2 cellular contexts compared by ENCODE assay signal in genomic region chr3:72938471-72939265, GRCh38.
TF ChIP-seq lines count a peak whose summit lies in the region.

No MANE protein-coding gene starts in this region.

TF ChIP-seq in IMR-90, 13 proteins besides CTCF, POLR2A, EP300 and RAD21:
- TF ChIP-seq MXI1 (IDR thresholded peaks at IDR 0.05; ENCODE audit: borderline replicate concordance, low read depth, low read length) (peak; percentile 95), CEBPB (IDR thresholded peaks at IDR 0.05; ENCODE audit: low read depth, low read length) (peak; percentile 99), MAFK (IDR thresholded peaks at IDR 0.05; ENCODE audit: low read depth, low read length) (peak; percentile 26; the same call in 1 of the 2 replicates), NFE2L2 (IDR thresholded peaks at IDR 0.05; ENCODE audit: low read depth, low read length) (no peak), CHD1 (IDR thresholded peaks at IDR 0.05; ENCODE audit: low read depth, low read length) (no peak), BHLHE40 (IDR thresholded peaks at IDR 0.05; ENCODE audit: low read depth, low read length) (peak; percentile 72), USF2 (IDR thresholded peaks at IDR 0.05; ENCODE audit: low read depth, low read length) (no peak), SMC3 (IDR thresholded peaks at IDR 0.05; ENCODE audit: low read depth, low read length) (peak; percentile 49), RCOR1 (IDR thresholded peaks at IDR 0.05; ENCODE audit: insufficient replicate concordance, low read length) (peak; percentile 44)
- TF ChIP-seq, protein P1, sequence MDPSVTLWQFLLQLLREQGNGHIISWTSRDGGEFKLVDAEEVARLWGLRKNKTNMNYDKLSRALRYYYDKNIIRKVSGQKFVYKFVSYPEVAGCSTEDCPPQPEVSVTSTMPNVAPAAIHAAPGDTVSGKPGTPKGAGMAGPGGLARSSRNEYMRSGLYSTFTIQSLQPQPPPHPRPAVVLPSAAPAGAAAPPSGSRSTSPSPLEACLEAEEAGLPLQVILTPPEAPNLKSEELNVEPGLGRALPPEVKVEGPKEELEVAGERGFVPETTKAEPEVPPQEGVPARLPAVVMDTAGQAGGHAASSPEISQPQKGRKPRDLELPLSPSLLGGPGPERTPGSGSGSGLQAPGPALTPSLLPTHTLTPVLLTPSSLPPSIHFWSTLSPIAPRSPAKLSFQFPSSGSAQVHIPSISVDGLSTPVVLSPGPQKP (IDR thresholded peaks at IDR 0.05; ENCODE audit: borderline replicate concordance, low read depth, low read length): no peak
TF ChIP-seq in IMR-90: peak in this region for 6.

TF ChIP-seq in HepG2, 621 proteins besides CTCF, POLR2A, EP300 and RAD21 (continues in another document):
- TF ChIP-seq ZSCAN31 (CRISPR knock-in tag; IDR thresholded peaks at IDR 0.05; ENCODE audit: low read depth): no peak
- TF ChIP-seq SMAD1 (CRISPR knock-in tag; IDR thresholded peaks at IDR 0.05; ENCODE audit: borderline replicate concordance, low read depth): no peak
- peak; percentile 49; the same call in 1 of the 2 replicates for TF ChIP-seq IRF2 (CRISPR knock-in tag; IDR thresholded peaks at IDR 0.05)
- TF ChIP-seq POLR2AphosphoS2 (IDR thresholded peaks at IDR 0.05; ENCODE audit: low read depth, low read length): no peak
- peak; percentile 21; the same call in 1 of the 2 replicates for TF ChIP-seq HMGXB3 (CRISPR knock-in tag; IDR thresholded peaks at IDR 0.05; ENCODE audit: borderline replicate concordance)
- TF ChIP-seq ZFP1 (CRISPR knock-in tag; IDR thresholded peaks at IDR 0.05): 0 out of 2 replicates have a peak, but pooled peaks have one; percentile 57
- peak; percentile 95 for TF ChIP-seq SIX1 (CRISPR knock-in tag; IDR thresholded peaks at IDR 0.05; ENCODE audit: borderline replicate concordance)
- peak; percentile 35; the same call in 1 of the 2 replicates for TF ChIP-seq FOXA3 (CRISPR knock-in tag; IDR thresholded peaks at IDR 0.05)
- TF ChIP-seq MIER2 (CRISPR knock-in tag; IDR thresholded peaks at IDR 0.05): 0 out of 2 replicates have a peak, but pooled peaks have one; percentile 28
- peak; percentile 27; the same call in 1 of the 2 replicates for TF ChIP-seq KDM5A (IDR thresholded peaks at IDR 0.05; ENCODE audit: borderline replicate concordance, low read length)
- TF ChIP-seq KDM2A (CRISPR knock-in tag; IDR thresholded peaks at IDR 0.05; ENCODE audit: borderline replicate concordance, low read depth): no peak
- TF ChIP-seq, protein P2, sequence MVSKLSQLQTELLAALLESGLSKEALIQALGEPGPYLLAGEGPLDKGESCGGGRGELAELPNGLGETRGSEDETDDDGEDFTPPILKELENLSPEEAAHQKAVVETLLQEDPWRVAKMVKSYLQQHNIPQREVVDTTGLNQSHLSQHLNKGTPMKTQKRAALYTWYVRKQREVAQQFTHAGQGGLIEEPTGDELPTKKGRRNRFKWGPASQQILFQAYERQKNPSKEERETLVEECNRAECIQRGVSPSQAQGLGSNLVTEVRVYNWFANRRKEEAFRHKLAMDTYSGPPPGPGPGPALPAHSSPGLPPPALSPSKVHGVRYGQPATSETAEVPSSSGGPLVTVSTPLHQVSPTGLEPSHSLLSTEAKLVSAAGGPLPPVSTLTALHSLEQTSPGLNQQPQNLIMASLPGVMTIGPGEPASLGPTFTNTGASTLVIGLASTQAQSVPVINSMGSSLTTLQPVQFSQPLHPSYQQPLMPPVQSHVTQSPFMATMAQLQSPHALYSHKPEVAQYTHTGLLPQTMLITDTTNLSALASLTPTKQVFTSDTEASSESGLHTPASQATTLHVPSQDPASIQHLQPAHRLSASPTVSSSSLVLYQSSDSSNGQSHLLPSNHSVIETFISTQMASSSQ (IDR thresholded peaks at IDR 0.05; ENCODE audit: low read depth): no peak
- TF ChIP-seq, protein P2 (CRISPR knock-in tag; IDR thresholded peaks at IDR 0.05; ENCODE audit: borderline replicate concordance): peak; percentile 28; the same call in 1 of the 2 replicates
- no peak for TF ChIP-seq ZNF33B (CRISPR knock-in tag; IDR thresholded peaks at IDR 0.05)
- TF ChIP-seq, protein P3, sequence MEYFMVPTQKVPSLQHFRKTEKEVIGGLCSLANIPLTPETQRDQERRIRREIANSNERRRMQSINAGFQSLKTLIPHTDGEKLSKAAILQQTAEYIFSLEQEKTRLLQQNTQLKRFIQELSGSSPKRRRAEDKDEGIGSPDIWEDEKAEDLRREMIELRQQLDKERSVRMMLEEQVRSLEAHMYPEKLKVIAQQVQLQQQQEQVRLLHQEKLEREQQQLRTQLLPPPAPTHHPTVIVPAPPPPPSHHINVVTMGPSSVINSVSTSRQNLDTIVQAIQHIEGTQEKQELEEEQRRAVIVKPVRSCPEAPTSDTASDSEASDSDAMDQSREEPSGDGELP (IDR thresholded peaks at IDR 0.05; ENCODE audit: borderline replicate concordance, low read depth): peak; percentile 55; the same call in 1 of the 2 replicates
- TF ChIP-seq SOX13 (IDR thresholded peaks at IDR 0.05): no peak
- peak in 1 of 2 experiments; percentile 71; a peak in 2 of 4 replicates for TF ChIP-seq SOX13 (CRISPR knock-in tag; conservative IDR thresholded peaks at IDR 0.05 in 1 of 2, IDR thresholded peaks at IDR 0.05 in 1 of 2)
- TF ChIP-seq ZHX2 (IDR thresholded peaks at IDR 0.05; ENCODE audit: low read depth): 0 out of 2 replicates have a peak, but pooled peaks have one; percentile 43
- TF ChIP-seq ZHX2 (CRISPR knock-in tag; IDR thresholded peaks at IDR 0.05; ENCODE audit: borderline replicate concordance): no peak
- peak; percentile 48; the same call in 1 of the 2 replicates for TF ChIP-seq ZMAT3 (CRISPR knock-in tag; conservative IDR thresholded peaks at IDR 0.05)
- TF ChIP-seq ELF3 (CRISPR knock-in tag; IDR thresholded peaks at IDR 0.05): 0 out of 2 replicates have a peak, but pooled peaks have one; percentile 13
- TF ChIP-seq ZNF331 (CRISPR knock-in tag; IDR thresholded peaks at IDR 0.05): peak; percentile 43; the same call in 1 of the 2 replicates
- TF ChIP-seq PTBP1 (IDR thresholded peaks at IDR 0.05; ENCODE audit: low read depth, low read length, poor library complexity, severe bottlenecking): no peak
- TF ChIP-seq ERF (CRISPR knock-in tag; IDR thresholded peaks at IDR 0.05): 0 out of 2 replicates have a peak, but pooled peaks have one; percentile 34
- no peak for TF ChIP-seq THAP8 (CRISPR knock-in tag; IDR thresholded peaks at IDR 0.05; ENCODE audit: borderline replicate concordance)
- no peak for TF ChIP-seq ZNF83 (CRISPR knock-in tag; IDR thresholded peaks at IDR 0.05; ENCODE audit: borderline replicate concordance)
- TF ChIP-seq FOXJ3 (CRISPR knock-in tag; IDR thresholded peaks at IDR 0.05; ENCODE audit: borderline replicate concordance): peak; percentile 71; the same call in 1 of the 2 replicates
- no peak for TF ChIP-seq NR2F2 (IDR thresholded peaks at IDR 0.05; ENCODE audit: borderline replicate concordance, low read depth)
- TF ChIP-seq, protein P4, sequence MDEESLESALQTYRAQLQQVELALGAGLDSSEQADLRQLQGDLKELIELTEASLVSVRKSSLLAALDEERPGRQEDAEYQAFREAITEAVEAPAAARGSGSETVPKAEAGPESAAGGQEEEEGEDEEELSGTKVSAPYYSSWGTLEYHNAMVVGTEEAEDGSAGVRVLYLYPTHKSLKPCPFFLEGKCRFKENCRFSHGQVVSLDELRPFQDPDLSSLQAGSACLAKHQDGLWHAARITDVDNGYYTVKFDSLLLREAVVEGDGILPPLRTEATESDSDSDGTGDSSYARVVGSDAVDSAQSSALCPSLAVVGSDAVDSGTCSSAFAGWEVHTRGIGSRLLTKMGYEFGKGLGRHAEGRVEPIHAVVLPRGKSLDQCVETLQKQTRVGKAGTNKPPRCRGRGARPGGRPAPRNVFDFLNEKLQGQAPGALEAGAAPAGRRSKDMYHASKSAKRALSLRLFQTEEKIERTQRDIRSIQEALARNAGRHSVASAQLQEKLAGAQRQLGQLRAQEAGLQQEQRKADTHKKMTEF (CRISPR knock-in tag; IDR thresholded peaks at IDR 0.05): peak; percentile 62; the same call in 1 of the 2 replicates
- TF ChIP-seq ZNF530 (CRISPR knock-in tag; IDR thresholded peaks at IDR 0.05; ENCODE audit: low read depth): no peak
